ENCODE assay signal across 8 cellular contexts in genomic region chr12:124917841-124918621, GRCh38. TPM values are rescaled to one million over a fixed set of nuclear protein-coding genes. Genes with fewer than 3 reads are reported as not detected.
DNase-seq lines count a peak whose midpoint lies in the region; ATAC-seq and TF ChIP-seq lines count a peak whose summit lies in the region.

No MANE protein-coding gene starts in this region.

- intact Hi-C loops in activated B cell treated with CpG ODN at 0.5 μM for 24 hours (cut with micrococcal nuclease), result loop anchor here (5.0 kb wide), 1 partner anchor 351 kb away; the partner anchor contains the start of gene NCOR2

- H3K36me3 Mint-ChIP-seq in activated B cell treated with CpG ODN at 0.5 μM for 24 hours (ENCODE audit: low read depth) (peaks cover 25% of the 10 kb centered on the region), glutamatergic neuron (ENCODE audit: unreplicated experiment) (peaks cover 10% of the 10 kb centered on the region)

- ATAC-seq in activated B cell treated with CpG ODN at 0.5 μM for 24 hours (ENCODE audit: low read depth) (no peak), HG02798 (IDR thresholded peaks at IDR 0.05; ENCODE audit: poor library complexity, unreplicated experiment) (no peak)

- H3K4me3 ChIP-seq in HAP-1 (peak overlapping the region; percentile 19), skeletal muscle satellite cell (ENCODE audit: low read length) (peak overlapping the region; percentile 58)

- no peaks in the 10 kb centered on the region for H3K9me3 Mint-ChIP-seq in activated B cell treated with CpG ODN at 0.5 μM for 24 hours
- peaks cover 35% of the 10 kb centered on the region for H3K9me3 Mint-ChIP-seq in glutamatergic neuron (ENCODE audit: unreplicated experiment)

- no peak for DNase-seq in HAP-1 (ENCODE audit: low spot score in 2 of 2)
- no peak for DNase-seq in activated B cell treated with CpG ODN at 0.5 μM for 24 hours
- no peak for DNase-seq in glutamatergic neuron
- DNase-seq in NK-92 (lab: John Stamatoyannopoulos, UW; ENCODE audit: unreplicated experiment), result no peak
- no peak for DNase-seq in effector CD4-positive, alpha-beta T cell
- DNase-seq in activated CD4-positive, alpha-beta T cell treated with anti-CD3 and anti-CD28 coated beads, Interleukin-2, amount 50 U/mL, for 4 hours, result no peak

- in situ Hi-C loops in HAP-1 (cut with MboI; ENCODE audit: low sequenced_read_pairs), result no loop called here

- H3K4me1 Mint-ChIP-seq in activated B cell treated with CpG ODN at 0.5 μM for 24 hours, result peaks cover 90% of the 10 kb centered on the region
- H3K4me1 Mint-ChIP-seq in glutamatergic neuron (ENCODE audit: low read depth, unreplicated experiment), result peaks cover 51% of the 10 kb centered on the region

- CTCF ChIA-PET in activated B cell treated with CpG ODN at 0.5 μM for 24 hours (lab: Charles Lee), result interaction anchor here (1.2 to 11.3 kb wide), 4 partner anchors 10 to 76 kb away, joined by 3 to 177 read pairs (median 38); no protein-coding TSS in a partner anchor

- peak overlapping the region; percentile 85 for H3K9ac ChIP-seq in skeletal muscle satellite cell (ENCODE audit: low read depth, low read length)

- H3K36me3 ChIP-seq in HAP-1 (replicated peaks) (peaks cover 11% of the 10 kb centered on the region), skeletal muscle satellite cell (ENCODE audit: insufficient read depth, low read length) (peaks cover 11% of the 10 kb centered on the region)

- H3K9me3 ChIP-seq in HAP-1 (no peaks in the 10 kb centered on the region; the same call in 1 of the 2 replicates), skeletal muscle satellite cell (replicated peaks; ENCODE audit: low read length) (no peaks in the 10 kb centered on the region)

- POLR2A ChIA-PET in activated B cell treated with CpG ODN at 0.5 μM for 24 hours (lab: Charles Lee), result interaction anchor here (0.6 to 20.6 kb wide), 14 partner anchors 8 to 144 kb away, joined by 3 to 590 read pairs (median 10); partner anchors contain the start of gene BRI3BP

- peak overlapping the region; percentile 80 for H3K4me2 ChIP-seq in skeletal muscle satellite cell (ENCODE audit: low read length)

- H3K27ac Mint-ChIP-seq in activated B cell treated with CpG ODN at 0.5 μM for 24 hours, result peak overlapping the region; percentile 100
- peak overlapping the region; percentile 98 for H3K27ac Mint-ChIP-seq in glutamatergic neuron (ENCODE audit: unreplicated experiment)

- H3K4me1 ChIP-seq in HAP-1 (peaks cover 51% of the 10 kb centered on the region), skeletal muscle satellite cell (ENCODE audit: control insufficient read depth, insufficient read depth, low read length) (peaks cover 39% of the 10 kb centered on the region)

- H3K4me3 Mint-ChIP-seq in activated B cell treated with CpG ODN at 0.5 μM for 24 hours (peak overlapping the region; percentile 100), glutamatergic neuron (ENCODE audit: unreplicated experiment) (peak overlapping the region; percentile 90)

- H3K27me3 ChIP-seq in HAP-1 (ENCODE audit: low read depth) (no peaks in the 10 kb centered on the region), skeletal muscle satellite cell (ENCODE audit: control insufficient read depth, insufficient read depth, low read length) (no peaks in the 10 kb centered on the region)

- no peak for TF ChIP-seq CTCF in activated B cell treated with CpG ODN at 0.5 μM for 24 hours (IDR thresholded peaks at IDR 0.05)
- no peak for TF ChIP-seq CTCF in glutamatergic neuron (IDR thresholded peaks at IDR 0.05; ENCODE audit: partially characterized antibody, unreplicated experiment)

- H3K27me3 Mint-ChIP-seq in activated B cell treated with CpG ODN at 0.5 μM for 24 hours (no peaks in the 10 kb centered on the region), glutamatergic neuron (ENCODE audit: unreplicated experiment) (peaks cover 32% of the 10 kb centered on the region)

RNA-seq across cellular contexts. Expression of gene UBC, which starts 3.6 kb away (rescaled TPM):
- 847 and 865 TPM in 2 replicates for total RNA-seq in activated B cell treated with CpG ODN at 0.5 μM for 24 hours
- 966 TPM for total RNA-seq in glutamatergic neuron (ENCODE audit: unreplicated experiment)
- total RNA-seq in skeletal muscle satellite cell (2012; rRNA removed), result 1,475 and 1,652 TPM in 2 replicates

RNA-seq across cellular contexts. Expression of gene SCARB1, which starts 54.4 kb away (rescaled TPM):
- total RNA-seq in activated B cell treated with CpG ODN at 0.5 μM for 24 hours (39.3 and 40.8 TPM in 2 replicates), glutamatergic neuron (ENCODE audit: unreplicated experiment) (25.1 TPM)
- 18.8 and 28.9 TPM in 2 replicates for total RNA-seq in skeletal muscle satellite cell (2012; rRNA removed)
